19 cellular contexts compared by ENCODE assay signal in the genomic region with DNA sequence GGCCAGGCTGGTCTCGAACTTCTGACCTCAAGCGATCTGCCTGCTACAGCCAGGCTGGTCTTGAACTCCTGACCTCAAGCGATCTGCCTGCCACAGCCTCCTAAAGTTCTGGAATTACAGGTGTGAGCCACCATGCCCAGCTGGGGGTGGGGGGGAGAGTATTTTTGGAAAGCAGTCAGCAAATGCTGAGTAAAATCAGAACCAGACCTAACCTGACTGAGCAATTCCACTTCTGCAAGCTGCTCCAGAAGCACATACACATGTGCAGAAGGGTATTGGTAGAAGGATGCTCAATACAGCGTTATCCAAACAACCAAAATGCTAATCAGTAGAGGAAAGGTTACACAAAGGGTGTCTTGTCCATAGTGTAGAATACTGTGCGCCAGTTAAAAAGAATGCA.
A peak's percentile ranks its signal among the peaks of the same experiment; 100 is the strongest.
DNase-seq lines count a peak whose midpoint lies in the region; ATAC-seq and TF ChIP-seq lines count a peak whose summit lies in the region.
"Had no signal": no experiment of that assay in that cellular context is flagged by ENCODE, and none has a peak within 500 bp of the region (broad histone marks: within the 10 kb centered on the region; RNA-seq: fewer than 3 reads in every experiment).

No MANE protein-coding gene starts in this region.

- ATAC-seq in GM18868 (IDR thresholded peaks at IDR 0.05; ENCODE audit: unreplicated experiment) (peak; percentile 77), HG02610 (IDR thresholded peaks at IDR 0.05; ENCODE audit: unreplicated experiment) (peak; percentile 60), HG03520 (IDR thresholded peaks at IDR 0.05; ENCODE audit: unreplicated experiment) (peak; percentile 56)
- ATAC-seq: activated CD8-positive, alpha-beta T cell treated with anti-CD3 and anti-CD28 coated beads for 36 hours; activated T-cell treated with anti-CD3 and anti-CD28 coated beads, Interleukin-2, amount 50 U/mL, for 4 hours; CD8-positive, alpha-beta T cell; left colon had no signal

- no peak for TF ChIP-seq CTCF in GM13976 (IDR thresholded peaks at IDR 0.05; ENCODE audit: borderline replicate concordance, control extremely low read depth, extremely low read depth, insufficient read depth, missing control alignments)

- DNase-seq in GM13976 (ENCODE audit: low spot score) (peak; percentile 21), NCI-H748 (lab: John Stamatoyannopoulos, UW; ENCODE audit: unreplicated experiment) (no peak), NCI-H2081 (lab: John Stamatoyannopoulos, UW) (no peak), NCI-H128 (lab: John Stamatoyannopoulos, UW; ENCODE audit: unreplicated experiment) (no peak), medulla oblongata (ENCODE audit: extremely low spot score) (no peak)
- DNase-seq: activated CD8-positive, alpha-beta T cell treated with anti-CD3 and anti-CD28 coated beads for 36 hours; activated T-cell treated with anti-CD3 and anti-CD28 coated beads, Interleukin-2, amount 50 U/mL, for 4 hours; CD8-positive, alpha-beta T cell; DMS79; endodermal cell; left colon; NCI-H146; NCI-H2171 treated with DMSO at 0.1 percent for 48 hours; NCI-H774; SHP77 treated with DMSO at 0.1 percent for 48 hours; stimulated activated CD4-positive, alpha-beta T cell treated with anti-CD3 and anti-CD28 coated beads, Interleukin-2, amount 100 ng/mL, for 24 hours had no signal

- in situ Hi-C loops in GM13976 (cut with MboI; ENCODE audit: low sequenced_read_pairs, unreplicated experiment): no loop called here
